1 cellular context compared by ENCODE assay signal in genomic region chr17:62963296-62963695, GRCh38.
A peak's percentile ranks its signal among the peaks of the same experiment; 100 is the strongest.
TF ChIP-seq lines count a peak whose summit lies in the region.

No MANE protein-coding gene starts in this region.

TF ChIP-seq in endothelial cell of umbilical vein, 7 proteins besides CTCF, POLR2A, EP300 and RAD21 (continued from another document):
- TF ChIP-seq GATA2 (IDR thresholded peaks at IDR 0.05; ENCODE audit: insufficient read depth, insufficient read length, low read depth, low read length) (peak; percentile 72), FOS (IDR thresholded peaks at IDR 0.05; ENCODE audit: borderline replicate concordance, insufficient read depth, low read length) (peak; percentile 74)
